Comparison of ENCODE assay signal across 16 cellular contexts in the genomic region with DNA sequence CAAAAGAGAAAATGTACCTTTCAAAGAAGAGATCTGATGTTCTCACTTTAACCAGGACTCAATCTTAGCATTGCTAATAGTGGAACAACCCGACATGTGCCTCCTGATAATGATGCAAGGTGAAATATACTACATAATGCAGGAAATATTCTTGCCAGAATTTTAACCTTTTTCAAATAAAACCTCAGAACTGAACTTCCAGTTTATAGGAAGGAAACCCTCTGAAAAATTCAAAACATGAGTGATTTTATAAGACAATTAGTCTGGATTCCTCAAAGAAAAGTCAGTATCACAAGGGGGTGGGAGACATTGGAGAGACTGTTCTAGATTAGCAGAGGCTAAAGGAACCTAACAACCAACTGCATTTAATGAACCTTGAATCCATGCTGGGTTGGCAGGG. TPM values are rescaled to one million over a fixed set of nuclear protein-coding genes. Genes with fewer than 3 reads are reported as not detected.
DNase-seq lines count a peak whose midpoint lies in the region; ATAC-seq and TF ChIP-seq lines count a peak whose summit lies in the region.
"Had no signal": no experiment of that assay in that cellular context is flagged by ENCODE, and none has a peak within 500 bp of the region (broad histone marks: within the 10 kb centered on the region; RNA-seq: fewer than 3 reads in every experiment).

No MANE protein-coding gene starts in this region.

- peaks cover 17% of the 10 kb centered on the region for H3K4me1 ChIP-seq in mesendoderm (ENCODE audit: control insufficient read depth, low read depth, low read length)
- peaks cover 5 to 62% (median 41%) of the 10 kb centered on the region in 4 donors for H3K4me1 ChIP-seq in transverse colon

- H3K4me3 ChIP-seq in mesendoderm (ENCODE audit: low read length) (no peak overlapping the region), transverse colon (no peak overlapping the region)
- H3K4me3 ChIP-seq: thoracic aorta had no signal

- no peak for TF ChIP-seq EP300 in transverse colon (IDR thresholded peaks at IDR 0.05; ENCODE audit: low read depth)

- H3K4me2 ChIP-seq in mesendoderm (ENCODE audit: low read length) = no peak overlapping the region

- H3K27ac ChIP-seq in mesendoderm (ENCODE audit: low read depth, low read length) = no peak overlapping the region
- H3K27ac ChIP-seq in transverse colon = peak overlapping the region; percentile 84 to 89 (median 86)

- DNase-seq in activated T-cell treated with anti-CD3 and anti-CD28 coated beads, Interleukin-2, amount 50 U/mL, for 72 hours = no peak
- DNase-seq in activated T-cell treated with anti-CD3 and anti-CD28 coated beads, Interleukin-2, amount 50 U/mL, for 1 hour = no peak
- no peak for DNase-seq in mesendoderm
- DNase-seq in transverse colon = no peak
- DNase-seq in HT-29 (ENCODE audit: low spot score) = no peak
- DNase-seq: activated B cell treated with CpG ODN at 0.5 μM for 24 hours; activated naive CD4-positive, alpha-beta T cell treated with anti-CD3 and anti-CD28 coated beads, Interleukin-2, amount 10 ng/mL, durations not matched to agents 7 days and 5 days; CD4-positive, alpha-beta memory T cell; effector CD4-positive, alpha-beta T cell; left colon; MM.1S; NCI-H2081 had no signal

- no peak overlapping the region for H2BK5ac ChIP-seq in mesendoderm (ENCODE audit: low read length)

- intact Hi-C loops in transverse colon (cut with DNase I; ENCODE audit: low total_unique reads) = no loop called here

- peak overlapping the region in 1 of 2 donors; percentile 49 for H3K4me3 Mint-ChIP-seq in activated T-cell treated with anti-CD3 and anti-CD28 coated beads, Interleukin-2, amount 50 U/mL, for 72 hours
- peak overlapping the region; percentile 55 for H3K4me3 Mint-ChIP-seq in activated T-helper 17 cell treated with anti-CD3 and anti-CD28 coated beads, Interleukin-2, amount 50 U/mL, for 72 hours
- H3K4me3 Mint-ChIP-seq: activated B cell treated with CpG ODN at 0.5 μM for 24 hours; activated naive CD4-positive, alpha-beta T cell treated with anti-CD3 and anti-CD28 coated beads, Interleukin-2, amount 10 ng/mL, durations not matched to agents 7 days and 5 days had no signal

- H3K79me2 ChIP-seq in mesendoderm (ENCODE audit: control insufficient read depth, insufficient read depth, low read length) = peaks cover 12% of the 10 kb centered on the region

- H4K5ac ChIP-seq in mesendoderm (ENCODE audit: low read length) = no peak overlapping the region

- no peak overlapping the region for H3K9ac ChIP-seq in mesendoderm (ENCODE audit: low read length)

- WGBS in mesendoderm (ENCODE audit: extremely low coverage, insufficient coverage, low lambda C conversion rate) = no CpG with 5 or more reads among the region's 1 CpG
- WGBS in transverse colon (ENCODE audit: low coverage in 1 of 2), 2 donors = 88 to 100% methylated on average over 1 of the region's 1 CpG

- H3K4me1 Mint-ChIP-seq in activated T-cell treated with anti-CD3 and anti-CD28 coated beads, Interleukin-2, amount 50 U/mL, for 72 hours (ENCODE audit: low read depth) = peaks cover 23% of the 10 kb centered on the region
- peaks cover 17% of the 10 kb centered on the region for H3K4me1 Mint-ChIP-seq in activated T-helper 17 cell treated with anti-CD3 and anti-CD28 coated beads, Interleukin-2, amount 50 U/mL, for 72 hours

- H3K27me3 Mint-ChIP-seq in activated T-cell treated with anti-CD3 and anti-CD28 coated beads, Interleukin-2, amount 50 U/mL, for 72 hours (ENCODE audit: low read depth) = no peaks in the 10 kb centered on the region
- H3K27me3 Mint-ChIP-seq in activated T-helper 17 cell treated with anti-CD3 and anti-CD28 coated beads, Interleukin-2, amount 50 U/mL, for 72 hours = no peaks in the 10 kb centered on the region
- H3K27me3 Mint-ChIP-seq: activated B cell treated with CpG ODN at 0.5 μM for 24 hours; activated naive CD4-positive, alpha-beta T cell treated with anti-CD3 and anti-CD28 coated beads, Interleukin-2, amount 10 ng/mL, durations not matched to agents 7 days and 5 days; CD4-positive, alpha-beta memory T cell had no signal

- no peaks in the 10 kb centered on the region for H3K9me3 Mint-ChIP-seq in activated T-cell treated with anti-CD3 and anti-CD28 coated beads, Interleukin-2, amount 50 U/mL, for 72 hours
- no peaks in the 10 kb centered on the region for H3K9me3 Mint-ChIP-seq in activated T-helper 17 cell treated with anti-CD3 and anti-CD28 coated beads, Interleukin-2, amount 50 U/mL, for 72 hours
- H3K9me3 Mint-ChIP-seq: activated B cell treated with CpG ODN at 0.5 μM for 24 hours; activated naive CD4-positive, alpha-beta T cell treated with anti-CD3 and anti-CD28 coated beads, Interleukin-2, amount 10 ng/mL, durations not matched to agents 7 days and 5 days; CD4-positive, alpha-beta memory T cell had no signal

- peak overlapping the region; percentile 91 for H3K27ac Mint-ChIP-seq in activated T-cell treated with anti-CD3 and anti-CD28 coated beads, Interleukin-2, amount 50 U/mL, for 72 hours
- peak overlapping the region; percentile 65 for H3K27ac Mint-ChIP-seq in activated T-helper 17 cell treated with anti-CD3 and anti-CD28 coated beads, Interleukin-2, amount 50 U/mL, for 72 hours
- H3K27ac Mint-ChIP-seq: activated naive CD4-positive, alpha-beta T cell treated with anti-CD3 and anti-CD28 coated beads, Interleukin-2, amount 10 ng/mL, durations not matched to agents 7 days and 5 days had no signal

- peaks cover 0 to 3% of the 10 kb centered on the region in 2 donors for H3K36me3 Mint-ChIP-seq in activated T-cell treated with anti-CD3 and anti-CD28 coated beads, Interleukin-2, amount 50 U/mL, for 72 hours (ENCODE audit: insufficient read depth in 2 of 2)
- H3K36me3 Mint-ChIP-seq in activated T-helper 17 cell treated with anti-CD3 and anti-CD28 coated beads, Interleukin-2, amount 50 U/mL, for 72 hours (ENCODE audit: low read depth) = no peaks in the 10 kb centered on the region

- H3K36me3 ChIP-seq in mesendoderm (ENCODE audit: control insufficient read depth, insufficient read depth, low read length) (no peaks in the 10 kb centered on the region), transverse colon (no peaks in the 10 kb centered on the region)
- H3K36me3 ChIP-seq: thoracic aorta had no signal

- H3K79me1 ChIP-seq in mesendoderm (ENCODE audit: low read length) = peaks cover 2% of the 10 kb centered on the region

- H3K27me3 ChIP-seq in mesendoderm (ENCODE audit: insufficient read depth, low read length, poor library complexity) = no peaks in the 10 kb centered on the region
- H3K27me3 ChIP-seq in transverse colon = no peaks in the 10 kb centered on the region

- H2BK15ac ChIP-seq in mesendoderm (replicated peaks; ENCODE audit: low read depth) = peak overlapping the region; percentile 100

- no peak for ATAC-seq in activated T-cell treated with anti-CD3 and anti-CD28 coated beads, Interleukin-2, amount 50 U/mL, for 72 hours (replicated peaks in 1 of 2)
- ATAC-seq in activated T-helper 17 cell treated with anti-CD3 and anti-CD28 coated beads, Interleukin-2, amount 50 U/mL, for 72 hours (replicated peaks) = no peak
- ATAC-seq in GM18873 (IDR thresholded peaks at IDR 0.05; ENCODE audit: low FRiP score, unreplicated experiment) (no peak), HG03097 (IDR thresholded peaks at IDR 0.05; ENCODE audit: low FRiP score, unreplicated experiment) (no peak)
- ATAC-seq: left colon had no signal

- no peak for TF ChIP-seq POLR2A in transverse colon (IDR thresholded peaks at IDR 0.05)

- H4K8ac ChIP-seq in mesendoderm (ENCODE audit: low read depth, low read length) = no peak overlapping the region

- H3K9me3 ChIP-seq in transverse colon = no peaks in the 10 kb centered on the region
- H3K9me3 ChIP-seq: thoracic aorta had no signal

- H3K4ac ChIP-seq in mesendoderm (ENCODE audit: low read depth, low read length) = no peak overlapping the region

- no peak for TF ChIP-seq CTCF in transverse colon (IDR thresholded peaks at IDR 0.05)

- no peak overlapping the region for H3K56ac ChIP-seq in mesendoderm (ENCODE audit: low read length)

- H3K23ac ChIP-seq in mesendoderm (ENCODE audit: low read length) = no peak overlapping the region

- no peak overlapping the region for H2BK120ac ChIP-seq in mesendoderm (ENCODE audit: low read depth, low read length)

- H2AK5ac ChIP-seq in mesendoderm (ENCODE audit: low read length) = no peak overlapping the region

- no peak overlapping the region for H3K18ac ChIP-seq in mesendoderm (ENCODE audit: low read length)

- in situ Hi-C loops in transverse colon (cut with MboI; ENCODE audit: low pct_ligation_motif_present in 1 of 4, low pct_unique_long_range_greater_than_20kb in 1 of 4, low sequenced_read_pairs in 3 of 4) = no loop called here

RNA-seq across cellular contexts. Expression of a gene that starts 18.1 kb away (rescaled TPM):
- 100 to 1,000 TPM in 1 of 2 donors, 10 to 100 TPM in 1; 87.0 to 101 TPM for total RNA-seq in activated T-cell treated with anti-CD3 and anti-CD28 coated beads, Interleukin-2, amount 50 U/mL, for 72 hours
- 10 to 100 TPM; 60.1 to 80.8 TPM for total RNA-seq in activated T-helper 17 cell treated with anti-CD3 and anti-CD28 coated beads, Interleukin-2, amount 50 U/mL, for 72 hours
- 55.7 TPM for polyA plus RNA-seq in mesendoderm (2013, experiment 1 of 2)
- polyA plus RNA-seq in mesendoderm (2013, experiment 2 of 2) = 57.3 TPM
- 10 to 100 TPM; 31.8 to 71.5 (median 51.3) TPM for total RNA-seq in transverse colon
- total RNA-seq in HT-29 (2014; rRNA removed; shearing (Covaris generic)) = 45.6 and 48.7 TPM in 2 replicates

RNA-seq across cellular contexts. Expression of a gene that starts 31.7 kb away (rescaled TPM):
- total RNA-seq in activated T-cell treated with anti-CD3 and anti-CD28 coated beads, Interleukin-2, amount 50 U/mL, for 72 hours = 10 to 100 TPM; 35.8 to 41.0 TPM
- 10 to 100 TPM; 21.4 to 31.1 TPM for total RNA-seq in activated T-helper 17 cell treated with anti-CD3 and anti-CD28 coated beads, Interleukin-2, amount 50 U/mL, for 72 hours
- 23.7 TPM for polyA plus RNA-seq in mesendoderm (2013, experiment 1 of 2)
- polyA plus RNA-seq in mesendoderm (2013, experiment 2 of 2) = 23.4 TPM
- total RNA-seq in transverse colon = 10 to 100 TPM; 32.6 to 72.2 (median 58.7) TPM
- total RNA-seq in HT-29 (2014; rRNA removed; shearing (Covaris generic)) = 24.1 and 26.8 TPM in 2 replicates
